In genomic region chr22:40653361-40653760, GRCh38 we compare ENCODE assay signal across 16 cellular contexts. TPM values are rescaled to one million over a fixed set of nuclear protein-coding genes. Genes with fewer than 3 reads are reported as not detected.
DNase-seq lines count a peak whose midpoint lies in the region; ATAC-seq, FAIRE-seq and TF ChIP-seq lines count a peak whose summit lies in the region.
"Had no signal": no experiment of that assay in that cellular context is flagged by ENCODE, and none has a peak within 500 bp of the region (broad histone marks: within the 10 kb centered on the region; RNA-seq: fewer than 3 reads in every experiment).

No MANE protein-coding gene starts in this region.

- H3K9me3 ChIP-seq in A549 (no peaks in the 10 kb centered on the region), HEK293 (ENCODE audit: control insufficient read depth, insufficient read depth, low read depth, low read length) (no peaks in the 10 kb centered on the region), ovary (no peaks in the 10 kb centered on the region), body of pancreas (no peaks in the 10 kb centered on the region)
- H3K9me3 ChIP-seq: pancreas had no signal

- TF ChIP-seq CTCF in A549 (IDR thresholded peaks at IDR 0.05): no peak
- TF ChIP-seq CTCF in HEK293 (tag by site-specific recombination; IDR thresholded peaks at IDR 0.05): no peak
- no peak for TF ChIP-seq CTCF in ovary (IDR thresholded peaks at IDR 0.05)
- no peak for TF ChIP-seq CTCF in body of pancreas (IDR thresholded peaks at IDR 0.05)

- no peak for TF ChIP-seq RAD21 in A549 (conservative IDR thresholded peaks at IDR 0.05 in 1 of 2, IDR thresholded peaks at IDR 0.05 in 1 of 2)

- TF ChIP-seq POLR2A in A549 (IDR thresholded peaks at IDR 0.05; ENCODE audit: low read length): no peak
- no peak for TF ChIP-seq POLR2A in ovary (IDR thresholded peaks at IDR 0.05)
- no peak for TF ChIP-seq POLR2A in body of pancreas (IDR thresholded peaks at IDR 0.05)

- TF ChIP-seq EP300 in A549 (IDR thresholded peaks at IDR 0.05): no peak
- no peak for TF ChIP-seq EP300 in ovary (IDR thresholded peaks at IDR 0.05)

- H3K27me3 Mint-ChIP-seq in dendritic cell treated with granulocyte-macrophage colony-stimulating factor and Interleukin-4, amounts not matched to agents 40 ng/mL and 50 ng/mL, for 4 days: no peaks in the 10 kb centered on the region
- no peaks in the 10 kb centered on the region for H3K27me3 Mint-ChIP-seq in activated CD4-positive, alpha-beta memory T cell treated with anti-CD3 and anti-CD28 coated beads, Interleukin-2, amount 10 ng/mL, durations not matched to agents 7 days and 5 days

- H3K4me3 Mint-ChIP-seq in dendritic cell treated with granulocyte-macrophage colony-stimulating factor and Interleukin-4, amounts not matched to agents 40 ng/mL and 50 ng/mL, for 4 days: no peak overlapping the region
- H3K4me3 Mint-ChIP-seq in activated CD4-positive, alpha-beta memory T cell treated with anti-CD3 and anti-CD28 coated beads, Interleukin-2, amount 10 ng/mL, durations not matched to agents 7 days and 5 days: no peak overlapping the region

- ATAC-seq in A549 (no peak), body of pancreas (no peak), GM21576 (IDR thresholded peaks at IDR 0.05; ENCODE audit: unreplicated experiment) (no peak)
- ATAC-seq: pancreas had no signal

- DNase-seq in A549 (ENCODE audit: low read depth in 1 of 2, low spot score in 1 of 2) (no peak), ovary (peak in 1 of 5 donors; percentile 41), body of pancreas (no peak)
- DNase-seq in activated CD4-positive, alpha-beta memory T cell treated with anti-CD3 and anti-CD28 coated beads, Interleukin-2, amount 10 ng/mL, durations not matched to agents 7 days and 5 days: no peak
- no peak for DNase-seq in activated CD8-positive, alpha-beta memory T cell treated with anti-CD3 and anti-CD28 coated beads for 24 hours
- DNase-seq: activated CD4-positive, alpha-beta T cell treated with anti-CD3 and anti-CD28 coated beads, Interleukin-2, amount 50 U/mL, for 4 hours; activated gamma-delta T cell treated with Interleukin-2 at 50 U/mL for 16 hours; erythroblast; pancreas; RPMI8226 had no signal

- H3K27ac ChIP-seq in A549 (peak overlapping the region in 1 of 2 experiments; percentile 96; a peak in 3 of 6 replicates), HEK293 (ENCODE audit: extremely low read depth, low read depth, low read length) (peak overlapping the region; percentile 28; the same call in 1 of the 2 replicates), ovary (peak overlapping the region; percentile 97), body of pancreas (no peak overlapping the region)
- H3K27ac ChIP-seq: cardiac muscle cell had no signal

- WGBS in A549 (ENCODE audit: missing lambda C conversion rate): 91% methylated on average over 9 of the region's 9 CpGs
- 93 to 94% (median 94%) methylated on average over 9 of the region's 9 CpGs for WGBS in ovary, 3 donors
- WGBS in body of pancreas, 2 donors: 95 to 97% methylated on average over 8 to 9 of the region's 9 CpGs

- POLR2A ChIA-PET in A549 (lab: Yijun Ruan, JAX) (interaction anchor here (2.4 kb wide), 1 partner anchor 119 kb away, joined by 15 read pairs; no protein-coding TSS in a partner anchor), HEK293 (lab: Yijun Ruan, JAX) (interaction anchor here (0.7 to 4.8 kb wide), 4 partner anchors 17 to 203 kb away, joined by 3 to 31 read pairs (median 6); partner anchors contain the start of genes MRTFA and ST13)
- POLR2A ChIA-PET in activated CD4-positive, alpha-beta memory T cell treated with anti-CD3 and anti-CD28 coated beads, Interleukin-2, amount 10 ng/mL, durations not matched to agents 7 days and 5 days (lab: Charles Lee): interaction anchor here (1.3 kb wide), 1 partner anchor 42 kb away, joined by 3 read pairs; no protein-coding TSS in a partner anchor

- CTCF ChIA-PET in A549 (lab: Yijun Ruan, JAX): interaction anchor here (1.8 kb wide), 1 partner anchor 107 kb away, joined by 7 read pairs; no protein-coding TSS in a partner anchor
- CTCF ChIA-PET in HEK293 (lab: Yijun Ruan, JAX): interaction anchor here (0.8 to 13.4 kb wide), 3 partner anchors 26 to 246 kb away, joined by 3 to 278 read pairs (median 8); no protein-coding TSS in a partner anchor
- CTCF ChIA-PET in activated CD4-positive, alpha-beta memory T cell treated with anti-CD3 and anti-CD28 coated beads, Interleukin-2, amount 10 ng/mL, durations not matched to agents 7 days and 5 days (lab: Charles Lee): interaction anchor here (4.3 kb wide), 1 partner anchor 129 kb away, joined by 22 read pairs; no protein-coding TSS in a partner anchor

- no peaks in the 10 kb centered on the region for H3K27me3 ChIP-seq in ovary
- no peaks in the 10 kb centered on the region for H3K27me3 ChIP-seq in body of pancreas
- H3K27me3 ChIP-seq: cardiac muscle cell, pancreas had no signal

- intact Hi-C loops in dendritic cell treated with granulocyte-macrophage colony-stimulating factor and Interleukin-4, amounts not matched to agents 40 ng/mL and 50 ng/mL, for 4 days (cut with micrococcal nuclease): no loop called here
- intact Hi-C loops in ovary (cut with DNase I): no loop called here
- intact Hi-C loops in body of pancreas (cut with DNase I): no loop called here

- H3K4me2 ChIP-seq in A549: peak overlapping the region; percentile 88

- H3K4me1 ChIP-seq in A549: peaks cover 31% of the 10 kb centered on the region
- H3K4me1 ChIP-seq in HEK293 (ENCODE audit: control insufficient read depth, insufficient read depth, low read length): peaks cover 3% of the 10 kb centered on the region; the same call in 1 of the 2 replicates
- peaks cover 6% of the 10 kb centered on the region for H3K4me1 ChIP-seq in ovary (ENCODE audit: insufficient read depth)
- peaks cover 17% of the 10 kb centered on the region for H3K4me1 ChIP-seq in body of pancreas

- H3K4me1 Mint-ChIP-seq in dendritic cell treated with granulocyte-macrophage colony-stimulating factor and Interleukin-4, amounts not matched to agents 40 ng/mL and 50 ng/mL, for 4 days (ENCODE audit: low read depth): peaks cover 34% of the 10 kb centered on the region
- H3K4me1 Mint-ChIP-seq in activated CD4-positive, alpha-beta memory T cell treated with anti-CD3 and anti-CD28 coated beads, Interleukin-2, amount 10 ng/mL, durations not matched to agents 7 days and 5 days: peaks cover 18% of the 10 kb centered on the region

- H3K9me3 Mint-ChIP-seq in dendritic cell treated with granulocyte-macrophage colony-stimulating factor and Interleukin-4, amounts not matched to agents 40 ng/mL and 50 ng/mL, for 4 days: no peaks in the 10 kb centered on the region
- H3K9me3 Mint-ChIP-seq in activated CD4-positive, alpha-beta memory T cell treated with anti-CD3 and anti-CD28 coated beads, Interleukin-2, amount 10 ng/mL, durations not matched to agents 7 days and 5 days: no peaks in the 10 kb centered on the region

- no peak for FAIRE-seq in A549 (lab: Jason Lieb, UNC)
- FAIRE-seq: pancreas had no signal

- H3K27ac Mint-ChIP-seq in dendritic cell treated with granulocyte-macrophage colony-stimulating factor and Interleukin-4, amounts not matched to agents 40 ng/mL and 50 ng/mL, for 4 days: peak overlapping the region; percentile 95
- H3K27ac Mint-ChIP-seq in activated CD4-positive, alpha-beta memory T cell treated with anti-CD3 and anti-CD28 coated beads, Interleukin-2, amount 10 ng/mL, durations not matched to agents 7 days and 5 days: no peak overlapping the region

- H3K36me3 ChIP-seq in HEK293 (ENCODE audit: control insufficient read depth in 2 of 2, insufficient read depth in 1 of 2, low read length in 2 of 2) (no peaks in the 10 kb centered on the region), ovary (no peaks in the 10 kb centered on the region), body of pancreas (replicated peaks in 1 of 2; ENCODE audit: insufficient read depth in 1 of 2, low read depth in 2 of 2) (no peaks in the 10 kb centered on the region)
- H3K36me3 ChIP-seq: cardiac muscle cell, pancreas had no signal

- H3K4me3 ChIP-seq in A549 (no peak overlapping the region), HEK293 (ENCODE audit: low read depth, low read length) (no peak overlapping the region), ovary (no peak overlapping the region), body of pancreas (no peak overlapping the region)
- H3K4me3 ChIP-seq: cardiac muscle cell, pancreas had no signal

- H3K36me3 Mint-ChIP-seq in dendritic cell treated with granulocyte-macrophage colony-stimulating factor and Interleukin-4, amounts not matched to agents 40 ng/mL and 50 ng/mL, for 4 days (ENCODE audit: low read depth): no peaks in the 10 kb centered on the region
- no peaks in the 10 kb centered on the region for H3K36me3 Mint-ChIP-seq in activated CD4-positive, alpha-beta memory T cell treated with anti-CD3 and anti-CD28 coated beads, Interleukin-2, amount 10 ng/mL, durations not matched to agents 7 days and 5 days (ENCODE audit: low read depth)

TF ChIP-seq in HEK293, 187 proteins besides CTCF, POLR2A, EP300 and RAD21 (continues in another document):
- TF ChIP-seq, protein P1, sequence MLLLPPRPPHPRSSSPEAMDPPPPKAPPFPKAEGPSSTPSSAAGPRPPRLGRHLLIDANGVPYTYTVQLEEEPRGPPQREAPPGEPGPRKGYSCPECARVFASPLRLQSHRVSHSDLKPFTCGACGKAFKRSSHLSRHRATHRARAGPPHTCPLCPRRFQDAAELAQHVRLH (tag by site-specific recombination; IDR thresholded peaks at IDR 0.05): no peak
- TF ChIP-seq MEIS1 (CRISPR knock-in tag; IDR thresholded peaks at IDR 0.05; ENCODE audit: borderline replicate concordance) (no peak), KLF16 (tag by site-specific recombination; IDR thresholded peaks at IDR 0.05) (no peak)

RNA-seq across cellular contexts. Expression of gene MRTFA, which starts 16.8 kb away (rescaled TPM):
- polyA plus RNA-seq in A549 (2011; rRNA removed): 6.8 and 12.8 TPM in 2 replicates
- polyA plus RNA-seq in A549 (2012; cell fraction: cytosol; rRNA removed): 10.8 and 13.9 TPM in 2 replicates
- 42.4 and 49.9 TPM in 2 replicates for polyA plus RNA-seq in A549 (2012; cell fraction: nucleus; rRNA removed)
- 41.6 to 48.5 TPM (median 48.3 TPM) in 3 replicates for polyA plus RNA-seq in A549 (2017; fragmentation: RNase III; extraction: RNeasy Plus Mini Kit Qiagen cat#74134 plus additional on column Dnase treatment)
- polyA minus RNA-seq in A549 (2011; rRNA and poly(A)+ RNA removed): 52.3 and 59.4 TPM in 2 replicates
- 10 to 100 TPM; 41.6 to 59.7 (median 55.0) TPM for total RNA-seq in ovary
- 10 to 100 TPM; 15.4 to 29.8 TPM for polyA plus RNA-seq in ovary
- 10 to 100 TPM; 58.5 to 61.5 TPM for total RNA-seq in activated CD4-positive, alpha-beta memory T cell treated with anti-CD3 and anti-CD28 coated beads, Interleukin-2, amount 10 ng/mL, durations not matched to agents 7 days and 5 days
- total RNA-seq in body of pancreas: 10 to 100 TPM; 47.0 to 71.5 TPM

RNA-seq across cellular contexts. Expression of gene MCHR1, which starts 25.9 kb away (rescaled TPM):
- not detected in 2 replicates for polyA plus RNA-seq in A549 (2011; rRNA removed)
- polyA plus RNA-seq in A549 (2012; cell fraction: cytosol; rRNA removed): 0.05 and 0.09 TPM in 2 replicates
- polyA plus RNA-seq in A549 (2012; cell fraction: nucleus; rRNA removed): 0.28 TPM in 1 of 2 replicates, not detected in the other
- polyA plus RNA-seq in A549 (2017; fragmentation: RNase III; extraction: RNeasy Plus Mini Kit Qiagen cat#74134 plus additional on column Dnase treatment): not detected in 3 replicates
- polyA minus RNA-seq in A549 (2011; rRNA and poly(A)+ RNA removed): 0.33 TPM in 1 of 2 replicates, not detected in the other
- total RNA-seq in ovary: 1 to 10 TPM; 1.4 to 5.3 (median 2.3) TPM
- 10 to 100 TPM in 1 of 2 donors, 1 to 10 TPM in 1; 5.3 to 18.1 TPM for polyA plus RNA-seq in ovary
- total RNA-seq in activated CD4-positive, alpha-beta memory T cell treated with anti-CD3 and anti-CD28 coated beads, Interleukin-2, amount 10 ng/mL, durations not matched to agents 7 days and 5 days: not detected
- not detected for total RNA-seq in body of pancreas
- total RNA-seq: NCI-H460; T-helper 2 cell treated with Interferon-gamma antibody and Interleukin-4, amounts not matched to agents 100 ng/mL and 5 ng/mL, for 36 hours had no signal

Comparison
In these comparisons a context has a peak if more than half of its experiments do, and no peak if none do; other contexts are left out.
1. H3K27ac ChIP-seq: peak in HEK293 (single experiment) and ovary (2 of 2); none in body of pancreas (0 of 4).